9 cellular contexts compared by ENCODE assay signal in the genomic region with DNA sequence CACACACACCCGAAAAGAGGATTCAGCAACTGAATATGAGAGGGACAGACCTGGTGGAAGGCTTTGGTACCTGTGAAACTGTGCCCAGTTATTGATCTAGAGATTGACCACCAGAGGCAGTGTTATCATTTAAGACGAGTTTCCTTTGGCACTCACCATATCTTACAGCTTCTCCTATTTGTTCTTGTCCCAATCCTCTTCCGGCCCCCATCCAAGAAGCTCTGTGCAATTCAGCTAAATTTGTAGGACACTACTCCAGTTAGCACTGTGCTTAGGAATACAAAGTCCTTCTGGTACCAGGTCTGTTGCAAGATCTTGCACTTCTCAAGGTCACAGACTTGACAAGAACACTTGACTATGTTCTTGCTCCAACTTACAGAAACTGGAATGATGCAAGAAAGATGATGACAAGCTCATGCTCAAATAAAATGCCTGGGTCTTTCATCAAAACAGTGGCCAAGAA. TPM values are rescaled to one million over a fixed set of nuclear protein-coding genes. Genes with fewer than 3 reads are reported as not detected.
DNase-seq lines count a peak whose midpoint lies in the region; ATAC-seq and TF ChIP-seq lines count a peak whose summit lies in the region.
"Had no signal": no experiment of that assay in that cellular context is flagged by ENCODE, and none has a peak within 500 bp of the region (broad histone marks: within the 10 kb centered on the region; RNA-seq: fewer than 3 reads in every experiment).

No MANE protein-coding gene starts in this region.

- H3K4me1 ChIP-seq in GM23248 (ENCODE audit: insufficient read depth) (peaks cover 40% of the 10 kb centered on the region), Panc1 (ENCODE audit: control insufficient read depth, insufficient read depth, low read length) (no peaks in the 10 kb centered on the region; the same call in 1 of the 2 replicates)

- H3K36me3 ChIP-seq in GM23248 (ENCODE audit: low read depth) (no peaks in the 10 kb centered on the region), Panc1 (ENCODE audit: control insufficient read depth, insufficient read depth, low read length) (no peaks in the 10 kb centered on the region)

- no peaks in the 10 kb centered on the region for H3K27me3 Mint-ChIP-seq in progenitor cell of endocrine pancreas

- H2AFZ ChIP-seq in GM23248: no peak overlapping the region

- DNase-seq in AG20443 (ENCODE audit: low spot score) (peak; percentile 28), GM23248 (peak; percentile 70), Panc1 (ENCODE audit: low read depth, low spot score) (no peak), fibroblast of peridontal ligament (ENCODE audit: extremely low read depth) (peak; percentile 82), progenitor cell of endocrine pancreas (ENCODE audit: low spot score, unreplicated experiment) (no peak), activated gamma-delta T cell treated with Interleukin-2 at 50 U/mL for 16 hours (no peak)
- DNase-seq in stimulated activated naive CD4-positive, alpha-beta T cell treated with Interleukin-2 at 50 U/mL for 16 hours (lab: John Stamatoyannopoulos, UW): no peak
- DNase-seq in activated CD4-positive, CD25-positive, alpha-beta regulatory T cell treated with anti-CD3 and anti-CD28 coated beads, Interleukin-2, amount 50 U/mL, for 72 hours: no peak

- H3K9me3 ChIP-seq in GM23248 (ENCODE audit: low read depth) (no peaks in the 10 kb centered on the region), Panc1 (ENCODE audit: control insufficient read depth, insufficient read depth, low read depth, low read length) (no peaks in the 10 kb centered on the region)

- POLR2A ChIA-PET in Panc1 (lab: Charles Lee): no interaction called here

- peak overlapping the region; percentile 52 for H3K4me2 ChIP-seq in GM23248 (ENCODE audit: unreplicated experiment)

- H3K27me3 ChIP-seq in GM23248 (replicated peaks; ENCODE audit: insufficient read depth) (no peaks in the 10 kb centered on the region), Panc1 (ENCODE audit: control insufficient read depth, insufficient read depth, low read length) (peaks cover 3% of the 10 kb centered on the region; the same call in 1 of the 2 replicates)

- intact Hi-C loops in Panc1 (cut with micrococcal nuclease; ENCODE audit: unreplicated experiment): no loop called here

- no peak overlapping the region for H3K4me3 Mint-ChIP-seq in progenitor cell of endocrine pancreas (ENCODE audit: low read depth)
- H3K4me3 Mint-ChIP-seq: stimulated activated naive CD8-positive, alpha-beta T cell treated with anti-CD3 and anti-CD28 coated beads, Interleukin-15, Interleukin-2, amounts not matched to agents 100 ng/mL and 50 ng/mL, for 24 hours had no signal

- H3K27ac Mint-ChIP-seq in progenitor cell of endocrine pancreas: no peak overlapping the region
- H3K27ac Mint-ChIP-seq: stimulated activated naive CD8-positive, alpha-beta T cell treated with anti-CD3 and anti-CD28 coated beads, Interleukin-15, Interleukin-2, amounts not matched to agents 100 ng/mL and 50 ng/mL, for 24 hours had no signal

- CTCF ChIA-PET in Panc1 (lab: Charles Lee): interaction anchor here (0.5 kb wide), 1 partner anchor 534 kb away, joined by 5 read pairs; no protein-coding TSS in a partner anchor

- 36 to 47% methylated on average over 3 of the region's 3 CpGs for WGBS in GM23248 (ENCODE audit: low coverage in 1 of 2, low lambda C conversion rate in 2 of 2, missing lambda C conversion rate in 2 of 2), 2 experiments

- peaks cover 40% of the 10 kb centered on the region for H3F3A ChIP-seq in GM23248 (ENCODE audit: insufficient read depth)

- peaks cover 4% of the 10 kb centered on the region for H3K4me1 Mint-ChIP-seq in progenitor cell of endocrine pancreas (ENCODE audit: low read depth)

- peak; percentile 82 for ATAC-seq in Panc1

- peaks cover 25% of the 10 kb centered on the region; the same call in 1 of the 2 replicates for H3K79me2 ChIP-seq in GM23248 (ENCODE audit: insufficient read depth)

- H3K36me3 Mint-ChIP-seq in progenitor cell of endocrine pancreas (ENCODE audit: insufficient read depth): no peaks in the 10 kb centered on the region

- no peaks in the 10 kb centered on the region for H3K9me3 Mint-ChIP-seq in progenitor cell of endocrine pancreas (ENCODE audit: low read depth)
- H3K9me3 Mint-ChIP-seq: stimulated activated naive CD8-positive, alpha-beta T cell treated with anti-CD3 and anti-CD28 coated beads, Interleukin-15, Interleukin-2, amounts not matched to agents 100 ng/mL and 50 ng/mL, for 24 hours had no signal

- no peaks in the 10 kb centered on the region for H4K20me1 ChIP-seq in GM23248 (ENCODE audit: insufficient read depth)

- H3K27ac ChIP-seq in GM23248 (peak overlapping the region; percentile 74), Panc1 (ENCODE audit: low read length) (no peak overlapping the region)

- no TSS peak for BruUV-seq in Panc1 (replicated peaks; lab: Mats Ljungman, UMichigan)

- peak overlapping the region; percentile 17; the same call in 1 of the 2 replicates for H3K9ac ChIP-seq in GM23248

- TF ChIP-seq CTCF in Panc1 (IDR thresholded peaks at IDR 0.05): peak; percentile 69
- TF ChIP-seq CTCF in progenitor cell of endocrine pancreas (IDR thresholded peaks at IDR 0.05; ENCODE audit: unreplicated experiment): peak; percentile 44

- H3K4me3 ChIP-seq in GM23248: peak overlapping the region; percentile 18; the same call in 1 of the 2 replicates
- H3K4me3 ChIP-seq in Panc1 (ENCODE audit: low read depth in 2 of 2, low read length in 2 of 2): no peak overlapping the region

- H3K9me2 ChIP-seq in GM23248 (ENCODE audit: insufficient read depth): no peaks in the 10 kb centered on the region

- in situ Hi-C loops in GM23248 (cut with MboI) (no loop called here), Panc1 (cut with HindIII; ENCODE audit: low pct_unique_long_range_greater_than_20kb, low sequenced_read_pairs) (no loop called here)

RNA-seq across cellular contexts. Expression of gene CRIPT, which starts 40.1 kb away (rescaled TPM):
- total RNA-seq in GM23248 (2014; rRNA removed; shearing (Covaris generic)): 20.9 and 29.8 TPM in 2 replicates
- 36.3 and 36.9 TPM in 2 replicates for polyA plus RNA-seq in GM23248 (2016; fragmentation: Nextera tagmentation; extraction: Ambion mirVana)
- total RNA-seq in Panc1 (2021; ENCODE audit: unreplicated experiment): 11.3 TPM
- 6.5 TPM for polyA plus RNA-seq in Panc1 (2012; ENCODE audit: insufficient read length)
- 20.3 and 22.9 TPM in 2 replicates for total RNA-seq in progenitor cell of endocrine pancreas

RNA-seq across cellular contexts. Expression of gene PIGF, which starts 40.2 kb away (rescaled TPM):
- total RNA-seq in GM23248 (2014; rRNA removed; shearing (Covaris generic)): 34.4 and 36.0 TPM in 2 replicates
- polyA plus RNA-seq in GM23248 (2016; fragmentation: Nextera tagmentation; extraction: Ambion mirVana): 52.2 and 56.5 TPM in 2 replicates
- total RNA-seq in Panc1 (2021; ENCODE audit: unreplicated experiment) (25.5 TPM), progenitor cell of endocrine pancreas (37.6 and 37.8 TPM in 2 replicates)
- 15.6 TPM for polyA plus RNA-seq in Panc1 (2012; ENCODE audit: insufficient read length)

RNA-seq across cellular contexts. Expression of gene SOCS5, which starts 42.0 kb away (rescaled TPM):
- 186 and 243 TPM in 2 replicates for total RNA-seq in GM23248 (2014; rRNA removed; shearing (Covaris generic))
- polyA plus RNA-seq in GM23248 (2016; fragmentation: Nextera tagmentation; extraction: Ambion mirVana): 96.9 and 101 TPM in 2 replicates
- total RNA-seq in Panc1 (2021; ENCODE audit: unreplicated experiment) (18.4 TPM), progenitor cell of endocrine pancreas (16.6 and 17.3 TPM in 2 replicates)
- 8.5 TPM for polyA plus RNA-seq in Panc1 (2012; ENCODE audit: insufficient read length)

Comparison
In these comparisons a context has a peak if more than half of its experiments do, and no peak if none do; other contexts are left out.
1. DNase-seq: peak in AG20443 (single experiment), GM23248 (single experiment) and fibroblast of peridontal ligament (single experiment); none in Panc1 (single experiment), progenitor cell of endocrine pancreas (single experiment), stimulated activated naive CD4-positive, alpha-beta T cell treated with Interleukin-2 at 50 U/mL for 16 hours (single experiment), activated CD4-positive, CD25-positive, alpha-beta regulatory T cell treated with anti-CD3 and anti-CD28 coated beads, Interleukin-2, amount 50 U/mL, for 72 hours (single experiment) and activated gamma-delta T cell treated with Interleukin-2 at 50 U/mL for 16 hours (single experiment).